In the genomic region with DNA sequence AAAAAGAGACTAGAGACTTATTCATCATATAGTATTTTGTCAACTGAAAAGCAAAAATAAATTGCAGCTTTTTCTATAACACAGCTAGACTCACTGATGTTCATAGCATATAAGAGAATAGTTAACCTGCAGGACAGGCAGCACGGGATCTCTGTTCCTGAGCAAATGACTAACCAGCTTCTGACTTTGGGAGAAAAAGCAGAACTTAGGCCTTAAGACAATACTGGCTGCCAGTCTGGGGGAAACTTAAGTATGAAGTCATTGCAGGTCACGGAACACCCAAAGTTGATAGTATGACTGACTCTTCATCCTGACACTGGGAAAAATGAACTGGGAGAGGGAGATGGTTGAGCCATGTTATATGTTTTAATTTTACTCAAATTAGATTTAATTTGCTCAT, we compare ENCODE assay signal across 13 cellular contexts.
"Had no signal": no experiment of that assay in that cellular context is flagged by ENCODE, and none has a peak within 500 bp of the region (broad histone marks: within the 10 kb centered on the region; RNA-seq: fewer than 3 reads in every experiment).

No MANE protein-coding gene starts in this region.

- H3K4me1 ChIP-seq: gastrocnemius medialis, neural progenitor cell, parathyroid adenoma had no signal

- H3K27ac ChIP-seq: coronary artery, gastrocnemius medialis, neural progenitor cell, parathyroid adenoma, VCaP had no signal

- H3K4me3 ChIP-seq: coronary artery, gastrocnemius medialis, neural progenitor cell had no signal

- FAIRE-seq: keratinocyte had no signal

- DNase-seq: activated CD4-positive, alpha-beta T cell treated with anti-CD3 and anti-CD28 coated beads for 4 hours; activated naive CD4-positive, alpha-beta T cell treated with anti-CD3 and anti-CD28 coated beads, Interleukin-2, amount 10 ng/mL, durations not matched to agents 7 days and 5 days; caudate nucleus; effector memory CD4-positive, alpha-beta T cell; gastrocnemius medialis; left ventricle myocardium superior; stimulated activated CD4-positive, alpha-beta T cell treated with anti-CD3 and anti-CD28 coated beads, Interleukin-4, amount 100 ng/mL, for 1 hour; stimulated activated CD8-positive, alpha-beta memory T cell treated with anti-CD3 and anti-CD28 coated beads, Interleukin-4, amount 100 ng/mL, for 48 hours had no signal

- ATAC-seq: gastrocnemius medialis, left ventricle myocardium superior had no signal

- H3K27me3 ChIP-seq: gastrocnemius medialis, neural progenitor cell had no signal

- H3K36me3 ChIP-seq: gastrocnemius medialis, neural progenitor cell had no signal

- H3K9me3 ChIP-seq: gastrocnemius medialis had no signal
